8 cellular contexts compared by ENCODE assay signal in the genomic region with DNA sequence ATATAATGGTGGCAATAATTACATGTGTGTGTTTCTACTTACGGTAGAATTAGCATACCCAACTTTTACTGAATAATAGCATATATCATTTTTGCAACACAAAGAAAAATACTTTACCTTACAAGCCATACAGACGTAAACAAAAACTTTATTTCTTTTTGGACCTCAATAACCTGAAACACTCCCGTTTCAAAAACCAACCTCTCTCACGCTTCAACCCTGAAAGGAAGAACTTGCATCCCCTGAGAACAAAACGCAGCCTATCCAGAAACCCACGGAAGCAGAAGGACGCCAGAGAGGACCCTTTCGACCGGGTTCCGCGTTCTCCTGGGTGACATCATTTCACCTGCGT. TPM values are rescaled to one million over a fixed set of nuclear protein-coding genes. Genes with fewer than 3 reads are reported as not detected.
DNase-seq lines count a peak whose midpoint lies in the region; ATAC-seq and TF ChIP-seq lines count a peak whose summit lies in the region.

Gene RNF38, minus strand, starts transcription at position 290 of the 352 bp plus-strand sequence. Its CDS starts 161 bp downstream, at position 129.

- CTCF ChIA-PET in activated CD4-positive, alpha-beta T cell treated with anti-CD3 and anti-CD28 coated beads for 36 hours (lab: Charles Lee) = interaction anchor here (0.6 to 1.3 kb wide), 2 partner anchors 9 to 87 kb away, joined by 3 read pairs; no protein-coding TSS in a partner anchor

- H3K4me1 ChIP-seq in left ventricle myocardium inferior (peaks cover 61% of the 10 kb centered on the region), gastrocnemius medialis (peaks cover 39 to 50% of the 10 kb centered on the region in 2 donors)

- H3K4me1 Mint-ChIP-seq in activated CD4-positive, alpha-beta T cell treated with anti-CD3 and anti-CD28 coated beads for 36 hours = peaks cover 45% of the 10 kb centered on the region
- H3K4me1 Mint-ChIP-seq in activated naive CD8-positive, alpha-beta T cell (ENCODE audit: low read depth) = peaks cover 47% of the 10 kb centered on the region

- intact Hi-C loops in activated CD4-positive, alpha-beta T cell treated with anti-CD3 and anti-CD28 coated beads for 36 hours (cut with DNase I, micrococcal nuclease) = loop anchor here (1.0 to 10.0 kb wide), 16 partner anchors 21 to 1193 kb away; partner anchors contain the start of genes GNE (in 2 of the 2), CLTA (in 1 of the 2), FAM221B (in 1 of the 2) and GLIPR2 (in 1 of the 2)
- intact Hi-C loops in left ventricle myocardium inferior (cut with micrococcal nuclease) (no loop called here), gastrocnemius medialis (cut with DNase I; ENCODE audit: low total_unique reads) (loop anchor here (2.0 to 10.0 kb wide), 4 partner anchors 87 to 365 kb away; partner anchors contain the start of genes CLTA, GNE and RECK)

- TF ChIP-seq CTCF in left ventricle myocardium inferior (IDR thresholded peaks at IDR 0.05; ENCODE audit: borderline replicate concordance) (no peak), gastrocnemius medialis (IDR thresholded peaks at IDR 0.05 in 4 of 5, conservative IDR thresholded peaks at IDR 0.05 in 1 of 5) (no peak)

- peak within 1 kb of the TSS; percentile 93 for H3K4me3 Mint-ChIP-seq in activated CD4-positive, alpha-beta T cell treated with anti-CD3 and anti-CD28 coated beads for 36 hours
- peak within 1 kb of the TSS; percentile 91 for H3K4me3 Mint-ChIP-seq in activated naive CD8-positive, alpha-beta T cell

- peak within 1 kb of the TSS; percentile 98 for H3K27ac Mint-ChIP-seq in activated CD4-positive, alpha-beta T cell treated with anti-CD3 and anti-CD28 coated beads for 36 hours
- H3K27ac Mint-ChIP-seq in activated naive CD8-positive, alpha-beta T cell = peak within 1 kb of the TSS; percentile 88

- no peak for TF ChIP-seq POLR2A in gastrocnemius medialis (IDR thresholded peaks at IDR 0.05)

- H3K27me3 ChIP-seq in left ventricle myocardium inferior (ENCODE audit: low read depth) (no peaks in the 10 kb centered on the region), gastrocnemius medialis (no peaks in the 10 kb centered on the region)

- H3K36me3 ChIP-seq in left ventricle myocardium inferior (no peaks in the 10 kb centered on the region), gastrocnemius medialis (no peaks in the 10 kb centered on the region)

- no peaks in the 10 kb centered on the region for H3K27me3 Mint-ChIP-seq in activated CD4-positive, alpha-beta T cell treated with anti-CD3 and anti-CD28 coated beads for 36 hours
- no peaks in the 10 kb centered on the region for H3K27me3 Mint-ChIP-seq in activated naive CD8-positive, alpha-beta T cell

- ATAC-seq in activated CD4-positive, alpha-beta T cell treated with anti-CD3 and anti-CD28 coated beads for 36 hours = no peak
- ATAC-seq in gastrocnemius medialis = no peak
- ATAC-seq in HG02938 (IDR thresholded peaks at IDR 0.05; ENCODE audit: unreplicated experiment) = no peak

- peaks cover 6% of the 10 kb centered on the region for H3K36me3 Mint-ChIP-seq in activated CD4-positive, alpha-beta T cell treated with anti-CD3 and anti-CD28 coated beads for 36 hours (ENCODE audit: low read depth)
- H3K36me3 Mint-ChIP-seq in activated naive CD8-positive, alpha-beta T cell = peaks cover 2% of the 10 kb centered on the region

- no peak for DNase-seq in activated CD4-positive, alpha-beta T cell treated with anti-CD3 and anti-CD28 coated beads for 36 hours
- no peak for DNase-seq in activated CD4-positive, alpha-beta T cell treated with anti-CD3 and anti-CD28 coated beads for 48 hours
- DNase-seq in left ventricle myocardium inferior = no peak
- DNase-seq in gastrocnemius medialis = no peak
- DNase-seq in NCI-H1436 (lab: John Stamatoyannopoulos, UW) = no peak
- DNase-seq in DMS79 treated with DMSO at 0.1 percent for 48 hours (lab: John Stamatoyannopoulos, UW) = no peak

- POLR2A ChIA-PET in activated CD4-positive, alpha-beta T cell treated with anti-CD3 and anti-CD28 coated beads for 36 hours (lab: Charles Lee) = interaction anchor here (0.5 to 1.7 kb wide), 4 partner anchors 13 to 209 kb away, joined by 3 to 5 read pairs (median 3); partner anchors contain the start of gene CLTA

- in situ Hi-C loops in gastrocnemius medialis (cut with MboI; ENCODE audit: low sequenced_read_pairs in 4 of 4) = loop anchor here in 1 of 4 donors (10.0 kb wide), 1 partner anchor 85 kb away; no protein-coding TSS in a partner anchor

- no peaks in the 10 kb centered on the region for H3K9me3 ChIP-seq in left ventricle myocardium inferior (replicated peaks)
- H3K9me3 ChIP-seq in gastrocnemius medialis = no peaks in the 10 kb centered on the region

- H3K4me3 ChIP-seq in left ventricle myocardium inferior = peak within 1 kb of the TSS; percentile 84
- peak within 1 kb of the TSS; percentile 73 to 91 (median 80) for H3K4me3 ChIP-seq in gastrocnemius medialis

- H3K9me3 Mint-ChIP-seq in activated CD4-positive, alpha-beta T cell treated with anti-CD3 and anti-CD28 coated beads for 36 hours (ENCODE audit: low read depth) = no peaks in the 10 kb centered on the region
- no peaks in the 10 kb centered on the region for H3K9me3 Mint-ChIP-seq in activated naive CD8-positive, alpha-beta T cell (ENCODE audit: low read depth)

- H3K27ac ChIP-seq in left ventricle myocardium inferior (replicated peaks) (peak within 1 kb of the TSS; percentile 94), gastrocnemius medialis (peak within 1 kb of the TSS; percentile 90 to 97 (median 96))

RNA-seq across cellular contexts. Expression of gene RNF38, which starts in this region (rescaled TPM):
- 10 to 100 TPM; 26.7 to 40.0 TPM for total RNA-seq in activated CD4-positive, alpha-beta T cell treated with anti-CD3 and anti-CD28 coated beads for 36 hours
- total RNA-seq in left ventricle myocardium inferior (25.7 TPM), gastrocnemius medialis (10 to 100 TPM; 15.7 to 24.8 (median 20.7) TPM)
